ENCODE assay signal across 16 cellular contexts in the genomic region with DNA sequence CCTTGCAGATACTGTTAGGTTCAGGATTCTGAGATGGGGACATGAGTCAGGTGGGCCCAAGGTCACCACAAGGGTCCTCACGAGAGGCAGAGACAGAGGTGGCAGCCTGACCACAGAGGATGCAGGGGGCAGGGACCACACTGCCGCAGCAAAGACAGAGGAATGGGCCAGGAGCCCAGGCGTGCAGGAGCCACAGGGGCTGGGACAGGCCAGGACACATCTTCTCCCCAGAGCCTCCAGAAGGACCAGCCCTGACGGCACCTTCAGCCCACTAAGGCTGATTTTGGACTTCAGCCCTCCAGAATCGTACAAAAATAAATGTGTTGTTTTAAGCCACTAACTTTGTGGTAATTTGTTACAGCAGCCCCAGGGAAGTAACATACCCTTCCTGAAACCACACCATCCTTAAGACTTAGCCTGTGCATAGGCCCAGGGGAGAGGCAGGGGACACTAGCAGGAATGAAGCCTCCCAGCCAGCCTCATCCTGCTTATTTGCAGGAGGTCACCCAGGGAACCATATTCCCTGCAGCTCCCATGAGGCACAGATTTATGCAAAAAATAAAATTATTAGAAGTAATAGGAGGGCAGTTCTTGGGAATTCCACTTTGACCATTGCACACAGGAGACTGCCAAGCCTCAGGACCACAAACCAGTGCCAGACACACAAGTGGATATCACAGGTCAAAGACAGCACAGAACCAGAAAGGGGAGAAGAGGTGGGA.
A peak's percentile ranks its signal among the peaks of the same experiment; 100 is the strongest.
DNase-seq lines count a peak whose midpoint lies in the region; ATAC-seq and TF ChIP-seq lines count a peak whose summit lies in the region.
"Had no signal": no experiment of that assay in that cellular context is flagged by ENCODE, and none has a peak within 500 bp of the region (broad histone marks: within the 10 kb centered on the region; RNA-seq: fewer than 3 reads in every experiment).

No MANE protein-coding gene starts in this region.

- H3K27me3 ChIP-seq in osteoblast (ENCODE audit: insufficient read depth, low read length) (no peaks in the 10 kb centered on the region), colonic mucosa (no peaks in the 10 kb centered on the region)

- DNase-seq in 8988T (peak; percentile 2), ecto neural progenitor cell (ENCODE audit: low spot score) (peak; percentile 17), osteoblast (ENCODE audit: insufficient read length, low spot score, missing footprints) (peak; percentile 70), type B pancreatic cell (ENCODE audit: extremely low spot score, unreplicated experiment) (peak; percentile 55), colonic mucosa (no peak)
- DNase-seq: AML-193, Caco-2, GOT3, H7, HFFc6 had no signal

- intact Hi-C loops in colonic mucosa (cut with DNase I) = no loop called here

- ATAC-seq in HG02870 (IDR thresholded peaks at IDR 0.05; ENCODE audit: unreplicated experiment) = no peak
- ATAC-seq: A549, HCT116 had no signal

- no peak overlapping the region for H3K4me2 ChIP-seq in osteoblast (ENCODE audit: insufficient read depth, low read length)
- H3K4me2 ChIP-seq: A549 had no signal

- H3K4me3 ChIP-seq in osteoblast (ENCODE audit: insufficient read depth, low read length) (no peak overlapping the region), colonic mucosa (no peak overlapping the region)
- H3K4me3 ChIP-seq: A549 had no signal

- no peaks in the 10 kb centered on the region for H3K9me3 ChIP-seq in osteoblast (ENCODE audit: low read depth, low read length)
- no peaks in the 10 kb centered on the region for H3K9me3 ChIP-seq in colonic mucosa
- H3K9me3 ChIP-seq: A549 had no signal

- no peaks in the 10 kb centered on the region for H3K36me3 Mint-ChIP-seq in type B pancreatic cell
- H3K36me3 Mint-ChIP-seq: IgD-negative memory B cell had no signal

- no peak overlapping the region for H3K4me3 Mint-ChIP-seq in type B pancreatic cell
- H3K4me3 Mint-ChIP-seq: CD4-positive, alpha-beta T cell; HFFc6; IgD-negative memory B cell had no signal

- H3K27ac Mint-ChIP-seq in type B pancreatic cell = no peak overlapping the region
- H3K27ac Mint-ChIP-seq: CD4-positive, alpha-beta T cell; HFFc6; IgD-negative memory B cell had no signal

- no peak overlapping the region for H2AFZ ChIP-seq in osteoblast (ENCODE audit: low read length)

- H3K27ac ChIP-seq in osteoblast (ENCODE audit: low read depth, low read length) (no peak overlapping the region), colonic mucosa (no peak overlapping the region)
- H3K27ac ChIP-seq: A549, C4-2B had no signal

- H3K9me3 Mint-ChIP-seq in type B pancreatic cell = no peaks in the 10 kb centered on the region
- H3K9me3 Mint-ChIP-seq: CD4-positive, alpha-beta T cell; HFFc6 had no signal

- no peaks in the 10 kb centered on the region for H3K4me1 Mint-ChIP-seq in type B pancreatic cell (ENCODE audit: unreplicated experiment)
- H3K4me1 Mint-ChIP-seq: IgD-negative memory B cell had no signal

- H3K4me1 ChIP-seq in osteoblast (ENCODE audit: insufficient read depth, low read length) (no peaks in the 10 kb centered on the region), colonic mucosa (no peaks in the 10 kb centered on the region)
- H3K4me1 ChIP-seq: A549, Caco-2 had no signal

- no peaks in the 10 kb centered on the region for H3K36me3 ChIP-seq in osteoblast (ENCODE audit: insufficient read depth, low read length)
- H3K36me3 ChIP-seq in colonic mucosa = no peaks in the 10 kb centered on the region

- no peak overlapping the region for H3K9ac ChIP-seq in colonic mucosa (ENCODE audit: low read depth in 2 of 2, low read length in 2 of 2)

- no peak for TF ChIP-seq CTCF in osteoblast (IDR thresholded peaks at IDR 0.05; ENCODE audit: extremely low read depth, low read depth, low read length)
- no peak for TF ChIP-seq CTCF in type B pancreatic cell (conservative IDR thresholded peaks at IDR 0.05)
- no peak for TF ChIP-seq CTCF in colonic mucosa (IDR thresholded peaks at IDR 0.05)

- no peaks in the 10 kb centered on the region for H3K79me2 ChIP-seq in osteoblast (ENCODE audit: insufficient read depth, low read length)

- no peaks in the 10 kb centered on the region for H4K20me1 ChIP-seq in osteoblast (ENCODE audit: insufficient read depth, low read length)

- H3K27me3 Mint-ChIP-seq in type B pancreatic cell = no peaks in the 10 kb centered on the region
- H3K27me3 Mint-ChIP-seq: CD4-positive, alpha-beta T cell; IgD-negative memory B cell had no signal
